Comparison of ENCODE assay signal across 1 cellular context in the genomic region with DNA sequence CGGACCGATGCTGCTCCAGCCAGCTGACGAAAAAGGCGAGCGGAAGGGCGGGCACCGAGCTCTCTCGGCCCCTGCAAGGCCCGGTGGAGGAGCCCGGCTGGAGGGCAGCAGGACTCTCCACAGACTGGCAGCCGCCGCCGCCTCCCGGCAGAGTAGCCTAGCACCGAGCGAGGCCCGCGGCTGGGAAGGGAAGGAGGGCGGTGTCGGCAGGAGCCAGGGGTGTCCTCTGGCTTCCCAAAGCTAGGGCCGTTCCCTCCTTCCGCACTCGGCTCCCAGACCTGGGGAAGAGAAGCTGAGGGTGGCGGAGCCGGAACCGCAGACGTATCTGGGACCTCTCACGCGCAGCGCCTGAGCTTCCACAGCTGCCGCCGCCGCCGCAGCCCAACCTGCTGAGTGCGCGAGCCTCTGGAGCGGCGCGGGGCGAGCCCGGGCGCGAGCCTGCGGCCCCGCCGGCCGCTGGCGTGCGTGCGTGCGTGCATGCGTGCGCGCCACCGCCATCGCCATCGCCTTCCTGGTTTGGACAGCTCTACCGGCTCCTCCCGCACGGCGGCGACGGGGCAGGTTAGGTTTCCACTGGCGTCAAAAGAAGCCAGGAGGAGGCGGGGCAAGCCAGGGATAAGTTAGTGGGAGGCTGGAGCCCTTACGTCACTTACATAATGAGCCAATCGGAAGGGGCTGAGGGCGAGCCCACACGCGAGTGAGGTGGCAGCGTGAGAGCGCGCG.
TF ChIP-seq lines count a peak whose summit lies in the region.

Gene RAB6A, minus strand, starts transcription at position 395 of the 723 bp plus-strand sequence. CDS start 439 bp downstream, outside the sequence.

TF ChIP-seq in K562, 482 proteins besides CTCF, POLR2A, EP300 and RAD21 (continued from another document and continues in another):
- TF ChIP-seq, protein P1, sequence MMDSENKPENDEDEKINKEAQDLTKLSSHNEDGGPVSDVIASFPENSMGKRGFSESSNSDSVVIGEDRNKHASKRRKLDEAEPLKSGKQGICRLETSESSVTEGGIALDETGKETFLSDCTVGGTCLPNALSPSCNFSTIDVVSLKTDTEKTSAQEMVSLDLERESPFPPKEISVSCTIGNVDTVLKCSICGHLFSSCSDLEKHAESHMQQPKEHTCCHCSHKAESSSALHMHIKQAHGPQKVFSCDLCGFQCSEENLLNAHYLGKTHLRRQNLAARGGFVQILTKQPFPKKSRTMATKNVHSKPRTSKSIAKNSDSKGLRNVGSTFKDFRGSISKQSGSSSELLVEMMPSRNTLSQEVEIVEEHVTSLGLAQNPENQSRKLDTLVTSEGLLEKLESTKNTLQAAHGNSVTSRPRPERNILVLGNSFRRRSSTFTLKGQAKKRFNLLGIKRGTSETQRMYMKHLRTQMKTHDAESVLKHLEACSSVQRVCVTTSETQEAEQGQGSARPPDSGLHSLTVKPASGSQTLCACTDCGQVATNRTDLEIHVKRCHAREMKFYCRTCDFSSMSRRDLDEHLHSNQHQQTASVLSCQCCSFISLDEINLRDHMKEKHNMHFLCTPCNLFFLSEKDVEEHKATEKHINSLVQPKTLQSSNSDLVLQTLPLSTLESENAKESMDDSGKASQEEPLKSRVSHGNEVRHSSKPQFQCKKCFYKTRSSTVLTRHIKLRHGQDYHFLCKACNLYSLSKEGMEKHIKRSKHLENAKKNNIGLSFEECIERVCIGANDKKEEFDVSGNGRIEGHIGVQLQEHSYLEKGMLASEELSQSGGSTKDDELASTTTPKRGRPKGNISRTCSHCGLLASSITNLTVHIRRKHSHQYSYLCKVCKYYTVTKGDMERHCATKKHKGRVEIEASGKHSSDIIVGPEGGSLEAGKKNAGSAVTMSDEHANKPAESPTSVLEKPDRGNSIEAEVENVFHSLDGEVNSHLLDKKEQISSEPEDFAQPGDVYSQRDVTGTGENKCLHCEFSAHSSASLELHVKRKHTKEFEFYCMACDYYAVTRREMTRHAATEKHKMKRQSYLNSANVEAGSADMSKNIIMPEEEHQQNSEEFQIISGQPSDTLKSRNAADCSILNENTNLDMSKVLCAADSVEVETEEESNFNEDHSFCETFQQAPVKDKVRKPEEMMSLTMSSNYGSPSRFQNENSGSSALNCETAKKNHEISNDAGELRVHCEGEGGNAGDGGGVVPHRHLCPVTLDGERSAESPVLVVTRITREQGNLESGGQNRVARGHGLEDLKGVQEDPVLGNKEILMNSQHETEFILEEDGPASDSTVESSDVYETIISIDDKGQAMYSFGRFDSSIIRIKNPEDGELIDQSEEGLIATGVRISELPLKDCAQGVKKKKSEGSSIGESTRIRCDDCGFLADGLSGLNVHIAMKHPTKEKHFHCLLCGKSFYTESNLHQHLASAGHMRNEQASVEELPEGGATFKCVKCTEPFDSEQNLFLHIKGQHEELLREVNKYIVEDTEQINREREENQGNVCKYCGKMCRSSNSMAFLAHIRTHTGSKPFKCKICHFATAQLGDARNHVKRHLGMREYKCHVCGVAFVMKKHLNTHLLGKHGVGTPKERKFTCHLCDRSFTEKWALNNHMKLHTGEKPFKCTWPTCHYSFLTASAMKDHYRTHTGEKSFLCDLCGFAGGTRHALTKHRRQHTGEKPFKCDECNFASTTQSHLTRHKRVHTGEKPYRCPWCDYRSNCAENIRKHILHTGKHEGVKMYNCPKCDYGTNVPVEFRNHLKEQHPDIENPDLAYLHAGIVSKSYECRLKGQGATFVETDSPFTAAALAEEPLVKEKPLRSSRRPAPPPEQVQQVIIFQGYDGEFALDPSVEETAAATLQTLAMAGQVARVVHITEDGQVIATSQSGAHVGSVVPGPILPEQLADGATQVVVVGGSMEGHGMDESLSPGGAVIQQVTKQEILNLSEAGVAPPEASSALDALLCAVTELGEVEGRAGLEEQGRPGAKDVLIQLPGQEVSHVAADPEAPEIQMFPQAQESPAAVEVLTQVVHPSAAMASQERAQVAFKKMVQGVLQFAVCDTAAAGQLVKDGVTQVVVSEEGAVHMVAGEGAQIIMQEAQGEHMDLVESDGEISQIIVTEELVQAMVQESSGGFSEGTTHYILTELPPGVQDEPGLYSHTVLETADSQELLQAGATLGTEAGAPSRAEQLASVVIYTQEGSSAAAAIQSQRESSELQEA (IDR thresholded peaks at IDR 0.05; ENCODE audit: low read depth) = no peak
- TF ChIP-seq, protein P2, sequence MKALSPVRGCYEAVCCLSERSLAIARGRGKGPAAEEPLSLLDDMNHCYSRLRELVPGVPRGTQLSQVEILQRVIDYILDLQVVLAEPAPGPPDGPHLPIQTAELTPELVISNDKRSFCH (CRISPR knock-in tag; IDR thresholded peaks at IDR 0.05) = no peak
- TF ChIP-seq, protein P2 (tag; IDR thresholded peaks at IDR 0.05) = peak; percentile 52; the same call in 1 of the 2 replicates
- TF ChIP-seq, protein P3, sequence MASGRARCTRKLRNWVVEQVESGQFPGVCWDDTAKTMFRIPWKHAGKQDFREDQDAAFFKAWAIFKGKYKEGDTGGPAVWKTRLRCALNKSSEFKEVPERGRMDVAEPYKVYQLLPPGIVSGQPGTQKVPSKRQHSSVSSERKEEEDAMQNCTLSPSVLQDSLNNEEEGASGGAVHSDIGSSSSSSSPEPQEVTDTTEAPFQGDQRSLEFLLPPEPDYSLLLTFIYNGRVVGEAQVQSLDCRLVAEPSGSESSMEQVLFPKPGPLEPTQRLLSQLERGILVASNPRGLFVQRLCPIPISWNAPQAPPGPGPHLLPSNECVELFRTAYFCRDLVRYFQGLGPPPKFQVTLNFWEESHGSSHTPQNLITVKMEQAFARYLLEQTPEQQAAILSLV (tag; IDR thresholded peaks at IDR 0.05) = no peak
- no peak for TF ChIP-seq ZC3H11A (IDR thresholded peaks at IDR 0.05; ENCODE audit: low read depth, low read length)
- TF ChIP-seq U2AF2 (optimal IDR thresholded peaks at IDR 0.05; ENCODE audit: low read depth, low read length) = no peak
- TF ChIP-seq CREB5 (CRISPR knock-in tag; IDR thresholded peaks at IDR 0.05) = no peak
- peak; percentile 69; the same call in 1 of the 2 replicates for TF ChIP-seq GTF2E2 (tag; IDR thresholded peaks at IDR 0.05)
- no peak for TF ChIP-seq GTF3C2 (IDR thresholded peaks at IDR 0.05; ENCODE audit: borderline replicate concordance, extremely low read depth, insufficient read length)
- TF ChIP-seq MTA2 (IDR thresholded peaks at IDR 0.05; ENCODE audit: low read depth) = no peak
- TF ChIP-seq NEUROD1 (IDR thresholded peaks at IDR 0.05; ENCODE audit: borderline replicate concordance, low read depth, low read length, partially characterized antibody) = peak; percentile 67
- no peak for TF ChIP-seq ADNP (tag; IDR thresholded peaks at IDR 0.05)
- no peak for TF ChIP-seq NFXL1 (CRISPR knock-in tag; IDR thresholded peaks at IDR 0.05)
- no peak for TF ChIP-seq ZNF445 (CRISPR knock-in tag; IDR thresholded peaks at IDR 0.05; ENCODE audit: low read depth)
- no peak for TF ChIP-seq PATZ1 (CRISPR knock-in tag; IDR thresholded peaks at IDR 0.05; ENCODE audit: borderline replicate concordance)
- TF ChIP-seq ZNF766 (CRISPR knock-in tag; conservative IDR thresholded peaks at IDR 0.05) = peak; percentile 89
- TF ChIP-seq SMAD3 (CRISPR knock-in tag; conservative IDR thresholded peaks at IDR 0.05) = no peak
- TF ChIP-seq POLR2G (IDR thresholded peaks at IDR 0.05; ENCODE audit: low read depth, low read length) = peak; percentile 95
- TF ChIP-seq ZNF121 (CRISPR knock-in tag; conservative IDR thresholded peaks at IDR 0.05) = no peak; the same call in 1 of the 2 replicates
- no peak for TF ChIP-seq DDX20 (tag; IDR thresholded peaks at IDR 0.05; ENCODE audit: low read depth)
- TF ChIP-seq, protein P4, sequence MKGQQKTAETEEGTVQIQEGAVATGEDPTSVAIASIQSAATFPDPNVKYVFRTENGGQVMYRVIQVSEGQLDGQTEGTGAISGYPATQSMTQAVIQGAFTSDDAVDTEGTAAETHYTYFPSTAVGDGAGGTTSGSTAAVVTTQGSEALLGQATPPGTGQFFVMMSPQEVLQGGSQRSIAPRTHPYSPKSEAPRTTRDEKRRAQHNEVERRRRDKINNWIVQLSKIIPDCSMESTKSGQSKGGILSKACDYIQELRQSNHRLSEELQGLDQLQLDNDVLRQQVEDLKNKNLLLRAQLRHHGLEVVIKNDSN (CRISPR knock-in tag; IDR thresholded peaks at IDR 0.05) = no peak; the same call in 1 of the 2 replicates
- TF ChIP-seq, protein P5, sequence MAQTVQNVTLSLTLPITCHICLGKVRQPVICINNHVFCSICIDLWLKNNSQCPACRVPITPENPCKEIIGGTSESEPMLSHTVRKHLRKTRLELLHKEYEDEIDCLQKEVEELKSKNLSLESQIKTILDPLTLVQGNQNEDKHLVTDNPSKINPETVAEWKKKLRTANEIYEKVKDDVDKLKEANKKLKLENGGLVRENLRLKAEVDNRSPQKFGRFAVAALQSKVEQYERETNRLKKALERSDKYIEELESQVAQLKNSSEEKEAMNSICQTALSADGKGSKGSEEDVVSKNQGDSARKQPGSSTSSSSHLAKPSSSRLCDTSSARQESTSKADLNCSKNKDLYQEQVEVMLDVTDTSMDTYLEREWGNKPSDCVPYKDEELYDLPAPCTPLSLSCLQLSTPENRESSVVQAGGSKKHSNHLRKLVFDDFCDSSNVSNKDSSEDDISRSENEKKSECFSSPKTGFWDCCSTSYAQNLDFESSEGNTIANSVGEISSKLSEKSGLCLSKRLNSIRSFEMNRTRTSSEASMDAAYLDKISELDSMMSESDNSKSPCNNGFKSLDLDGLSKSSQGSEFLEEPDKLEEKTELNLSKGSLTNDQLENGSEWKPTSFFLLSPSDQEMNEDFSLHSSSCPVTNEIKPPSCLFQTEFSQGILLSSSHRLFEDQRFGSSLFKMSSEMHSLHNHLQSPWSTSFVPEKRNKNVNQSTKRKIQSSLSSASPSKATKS (CRISPR knock-in tag; IDR thresholded peaks at IDR 0.05) = no peak
- no peak for TF ChIP-seq TSC22D4 (tag; IDR thresholded peaks at IDR 0.05)
- TF ChIP-seq DIDO1 (tag; IDR thresholded peaks at IDR 0.05; ENCODE audit: low read depth) = no peak
- no peak for TF ChIP-seq SNAPC5 (CRISPR knock-in tag; IDR thresholded peaks at IDR 0.05)
- no peak for TF ChIP-seq ZNF212 (CRISPR knock-in tag; IDR thresholded peaks at IDR 0.05)
- TF ChIP-seq DMBX1 (CRISPR knock-in tag; IDR thresholded peaks at IDR 0.05; ENCODE audit: borderline replicate concordance) = peak; percentile 19; the same call in 1 of the 2 replicates
- no peak for TF ChIP-seq NCOA4 (IDR thresholded peaks at IDR 0.05; ENCODE audit: partially characterized antibody)
- TF ChIP-seq CBFA2T2 (conservative IDR thresholded peaks at IDR 0.05) = no peak
- TF ChIP-seq HDAC6 (IDR thresholded peaks at IDR 0.05; ENCODE audit: low read depth, low read length) = no peak
- TF ChIP-seq ESRRA (IDR thresholded peaks at IDR 0.05; ENCODE audit: borderline replicate concordance, low read depth) = peak; percentile 56; the same call in 1 of the 2 replicates
- no peak for TF ChIP-seq HINFP (tag; conservative IDR thresholded peaks at IDR 0.05; ENCODE audit: low read depth)
- TF ChIP-seq SIN3A (IDR thresholded peaks at IDR 0.05; ENCODE audit: borderline replicate concordance in 2 of 2, control insufficient read depth in 1 of 2, low read depth in 2 of 2, low read length in 2 of 2) = peak in 1 of 2 experiments; percentile 30; a peak in 1 of 4 replicates
